In genomic region chr13:27855381-27855780, GRCh38 we compare ENCODE assay signal across 8 cellular contexts.
"Had no signal": no experiment of that assay in that cellular context is flagged by ENCODE, and none has a peak within 500 bp of the region (broad histone marks: within the 10 kb centered on the region; RNA-seq: fewer than 3 reads in every experiment).

No MANE protein-coding gene starts in this region.

- FAIRE-seq: HTR-8/SVneo, K562 had no signal

- H3K27ac ChIP-seq: HL-60, KMS-11 had no signal

- H3K4me2 ChIP-seq: KMS-11 had no signal

- H3K4me3 ChIP-seq: K562 had no signal

- ATAC-seq: K562 had no signal

- H3K9me3 Mint-ChIP-seq: IgD-negative memory B cell had no signal

- DNase-seq: IMR-90, KBM-7, KG1 had no signal

- H3K27ac Mint-ChIP-seq: IgD-negative memory B cell had no signal

- H3K36me3 Mint-ChIP-seq: IgD-negative memory B cell had no signal

- H3K9ac ChIP-seq: KMS-11 had no signal

- H3K4me3 Mint-ChIP-seq: IgD-negative memory B cell had no signal
